Comparison of ENCODE assay signal across 1 cellular context in the genomic region with DNA sequence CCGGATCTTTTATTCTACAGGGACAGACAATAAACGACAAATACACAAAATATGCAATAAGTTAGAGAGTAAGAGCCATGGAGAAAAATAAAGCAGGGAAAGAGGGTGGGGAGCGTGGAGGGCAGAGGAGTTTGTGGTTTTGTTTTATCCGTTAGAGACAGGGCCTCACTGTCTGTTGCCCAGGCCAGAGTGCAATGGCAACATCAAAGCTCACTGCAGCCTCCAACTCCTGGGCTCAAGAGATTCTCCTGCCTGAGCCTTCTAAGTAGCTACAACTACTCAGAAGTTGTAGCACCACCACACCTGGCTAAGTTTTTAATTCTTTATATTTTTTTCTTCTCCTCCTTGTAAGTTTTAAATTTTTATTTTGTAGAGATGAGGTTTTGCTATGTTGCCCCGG.
TF ChIP-seq lines count a peak whose summit lies in the region.

No MANE protein-coding gene starts in this region.

TF ChIP-seq in GM23338, 12 proteins besides CTCF, POLR2A, EP300 and RAD21 (continued from another document):
- no peak for TF ChIP-seq NANOG (IDR thresholded peaks at IDR 0.05; ENCODE audit: borderline replicate concordance)
- TF ChIP-seq EZH2 (IDR thresholded peaks at IDR 0.05; ENCODE audit: low read depth, unreplicated experiment), result no peak
TF ChIP-seq in GM23338: peak in this region for 0.
